In the genomic region with DNA sequence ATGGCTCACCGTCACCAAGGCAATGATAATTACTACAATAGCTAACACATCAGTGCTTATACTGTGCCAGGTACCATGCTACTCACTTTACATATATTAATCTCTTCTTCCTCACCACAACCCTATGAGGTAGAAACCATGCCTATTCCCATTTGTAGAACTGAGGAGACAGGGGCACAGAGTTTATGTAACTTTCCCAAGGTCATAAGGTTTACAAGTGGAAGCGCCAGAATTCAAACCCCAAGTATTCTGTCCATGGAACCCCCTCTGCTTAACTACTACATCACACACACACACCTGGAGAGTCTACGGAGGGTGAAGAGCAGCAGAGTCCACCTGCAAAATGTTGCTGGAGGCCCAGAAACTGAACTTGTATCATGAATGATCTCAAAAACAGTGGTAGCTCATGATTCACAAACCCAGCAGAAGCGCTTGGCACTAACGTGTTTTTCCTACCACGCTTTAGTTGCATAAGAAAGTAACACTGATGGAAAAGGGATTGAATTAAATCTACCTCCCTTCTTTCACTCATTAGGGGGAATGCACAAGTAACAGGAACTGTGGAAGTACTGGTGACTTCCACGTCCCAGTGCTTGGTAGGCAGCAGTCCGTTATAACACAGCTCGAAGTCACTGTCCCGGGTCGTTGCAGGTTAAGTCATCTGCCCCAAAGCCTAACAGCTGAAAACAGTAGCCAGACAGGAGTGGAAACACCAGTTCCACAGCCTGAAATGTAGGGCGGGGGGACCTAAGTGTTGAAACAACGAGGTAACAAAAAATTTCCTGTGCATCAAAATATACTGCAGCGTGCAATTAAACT, we compare ENCODE assay signal across 8 cellular contexts. TPM values are rescaled to one million over a fixed set of nuclear protein-coding genes. Genes with fewer than 3 reads are reported as not detected.
DNase-seq lines count a peak whose midpoint lies in the region; TF ChIP-seq lines count a peak whose summit lies in the region.

No MANE protein-coding gene starts in this region.

- H3K4me3 ChIP-seq in HEK293 (ENCODE audit: low read depth, low read length) (no peak overlapping the region), adrenal gland (peak overlapping the region in 2 of 4 donors; percentile 5 to 56), liver (ENCODE audit: low read depth in 1 of 3, low read length in 3 of 3) (peak overlapping the region; percentile 37 to 77 (median 65)), vagina (no peak overlapping the region)

- intact Hi-C loops in adrenal gland (cut with DNase I), result loop anchor here in 1 of 2 donors (10.0 kb wide), 1 partner anchor 116 kb away; no protein-coding TSS in a partner anchor
- intact Hi-C loops in vagina (cut with DNase I), result no loop called here

- WGBS in adrenal gland, 4 donors, result 46 to 54% (median 51%) methylated on average over 14 of the region's 14 CpGs
- WGBS in liver, result 32% methylated on average over 14 of the region's 14 CpGs

- H3K9ac ChIP-seq in liver (ENCODE audit: low read depth in 1 of 2, low read length in 2 of 2), result peak overlapping the region in 1 of 2 donors; percentile 34

- H3K27ac ChIP-seq in HEK293 (ENCODE audit: extremely low read depth, low read depth, low read length) (no peak overlapping the region), adrenal gland (peak overlapping the region in 3 of 5 donors; percentile 41 to 79 (median 75)), liver (ENCODE audit: low read depth in 1 of 2, low read length in 2 of 2) (peak overlapping the region; percentile 52 to 53), vagina (no peak overlapping the region)

- H3K4me1 ChIP-seq in HEK293 (ENCODE audit: control insufficient read depth, insufficient read depth, low read length) (peaks cover 11% of the 10 kb centered on the region), adrenal gland (replicated peaks in 1 of 2) (peaks cover 19 to 41% of the 10 kb centered on the region in 2 donors), liver (ENCODE audit: control insufficient read depth in 4 of 4, insufficient read depth in 4 of 4, low read length in 3 of 4) (peaks cover 2 to 42% (median 19%) of the 10 kb centered on the region in 4 donors), vagina (peaks cover 25% of the 10 kb centered on the region)

- TF ChIP-seq RAD21 in liver (IDR thresholded peaks at IDR 0.05), result peak in 1 of 2 donors; percentile 13

- H3K9me3 ChIP-seq in HEK293 (ENCODE audit: control insufficient read depth, insufficient read depth, low read depth, low read length) (no peaks in the 10 kb centered on the region), adrenal gland (replicated peaks in 1 of 3) (no peaks in the 10 kb centered on the region), liver (ENCODE audit: control insufficient read depth in 4 of 4, low read length in 3 of 4) (no peaks in the 10 kb centered on the region), vagina (no peaks in the 10 kb centered on the region)

- CTCF ChIA-PET in HEK293 (lab: Yijun Ruan, JAX), result interaction anchor here (1.0 kb wide), 1 partner anchor 36 kb away, joined by 4 read pairs; no protein-coding TSS in a partner anchor

- TF ChIP-seq POLR2A in adrenal gland (IDR thresholded peaks at IDR 0.05), result peak in 1 of 2 donors; percentile 35
- TF ChIP-seq POLR2A in vagina (IDR thresholded peaks at IDR 0.05), result no peak

- H3K27me3 ChIP-seq in adrenal gland, result no peaks in the 10 kb centered on the region
- H3K27me3 ChIP-seq in liver (ENCODE audit: control insufficient read depth in 4 of 4, insufficient read depth in 4 of 4, low read length in 3 of 4), result no peaks in the 10 kb centered on the region
- H3K27me3 ChIP-seq in vagina, result no peaks in the 10 kb centered on the region

- POLR2A ChIA-PET in HEK293 (lab: Yijun Ruan, JAX), result interaction anchor here (1.3 kb wide), 1 partner anchor 85 kb away, joined by 3 read pairs; no protein-coding TSS in a partner anchor

- H3K36me3 ChIP-seq in HEK293 (ENCODE audit: control insufficient read depth in 2 of 2, insufficient read depth in 1 of 2, low read length in 2 of 2) (no peaks in the 10 kb centered on the region), adrenal gland (replicated peaks in 1 of 2) (no peaks in the 10 kb centered on the region), liver (ENCODE audit: control insufficient read depth in 4 of 4, insufficient read depth in 3 of 4, low read depth in 1 of 4, low read length in 3 of 4) (no peaks in the 10 kb centered on the region), vagina (no peaks in the 10 kb centered on the region)

- TF ChIP-seq CTCF in HEK293 (tag by site-specific recombination; IDR thresholded peaks at IDR 0.05), result no peak
- TF ChIP-seq CTCF in adrenal gland (IDR thresholded peaks at IDR 0.05), result no peak
- no peak for TF ChIP-seq CTCF in liver (IDR thresholded peaks at IDR 0.05; ENCODE audit: low read depth, low read length, missing input control)
- no peak for TF ChIP-seq CTCF in vagina (IDR thresholded peaks at IDR 0.05)

- DNase-seq in AML-193 (lab: John Stamatoyannopoulos, UW), result peak; percentile 28 to 38
- peak in 5 of 7 donors; percentile 39 to 64 (median 53) for DNase-seq in adrenal gland
- DNase-seq in NCI-H2107 (lab: John Stamatoyannopoulos, UW), result no peak
- no peak for DNase-seq in vagina (ENCODE audit: extremely low spot score in 2 of 2)
- DNase-seq in activated CD8-positive, alpha-beta memory T cell treated with anti-CD3 and anti-CD28 coated beads, Interleukin-2, amount 50 U/mL, for 48 hours, result no peak
- DNase-seq in occipital lobe (lab: John Stamatoyannopoulos, UW), result no peak

TF ChIP-seq in HEK293, 187 proteins besides CTCF, POLR2A, EP300 and RAD21:
- peak; percentile 38; the same call in 1 of the 2 replicates for TF ChIP-seq OSR2 (tag by site-specific recombination; IDR thresholded peaks at IDR 0.05)
- TF ChIP-seq KLF7 (tag by site-specific recombination; IDR thresholded peaks at IDR 0.05; ENCODE audit: borderline replicate concordance), result no peak

TF ChIP-seq in liver, 16 proteins besides CTCF, POLR2A, EP300 and RAD21:
- TF ChIP-seq HNF4A (conservative IDR thresholded peaks at IDR 0.05) (peak in 1 of 2 donors; percentile 8), NR2F2 (IDR thresholded peaks at IDR 0.05) (no peak), RXRA (IDR thresholded peaks at IDR 0.05) (peak in 1 of 2 donors; percentile 11)
- TF ChIP-seq, protein P1, sequence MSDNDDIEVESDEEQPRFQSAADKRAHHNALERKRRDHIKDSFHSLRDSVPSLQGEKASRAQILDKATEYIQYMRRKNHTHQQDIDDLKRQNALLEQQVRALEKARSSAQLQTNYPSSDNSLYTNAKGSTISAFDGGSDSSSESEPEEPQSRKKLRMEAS (IDR thresholded peaks at IDR 0.05), result peak; percentile 30

RNA-seq across cellular contexts. Expression of a gene that starts 2.0 kb away (rescaled TPM):
- 100 to 1,000 TPM in 1 of 8 donors, 10 to 100 TPM in 7; 53.4 to 144 (median 80.0) TPM for total RNA-seq in adrenal gland
- 10 to 100 TPM in 2 of 3 donors, 1 to 10 TPM in 1; 5.1 to 23.9 (median 10.4) TPM for polyA plus RNA-seq in adrenal gland
- 10 to 100 TPM; 51.6 to 93.3 TPM for total RNA-seq in liver
- polyA plus RNA-seq in liver, result 10 to 100 TPM; 11.7 to 19.2 TPM
- 48.1 TPM for total RNA-seq in vagina
- 31.0 TPM for total RNA-seq in occipital lobe

Comparison
In these comparisons a context has a peak if more than half of its experiments do, and no peak if none do; other contexts are left out.
1. DNase-seq: peak in AML-193 (2 of 2) and adrenal gland (5 of 7); none in NCI-H2107 (single experiment), vagina (0 of 2), activated CD8-positive, alpha-beta memory T cell treated with anti-CD3 and anti-CD28 coated beads, Interleukin-2, amount 50 U/mL, for 48 hours (single experiment) and occipital lobe (single experiment).
2. H3K27ac ChIP-seq: peak in adrenal gland (3 of 5) and liver (2 of 2); none in HEK293 (single experiment) and vagina (single experiment).
3. H3K4me3 ChIP-seq: peak in liver (3 of 3); none in HEK293 (single experiment) and vagina (0 of 2).